10 cellular contexts compared by ENCODE assay signal in the genomic region with DNA sequence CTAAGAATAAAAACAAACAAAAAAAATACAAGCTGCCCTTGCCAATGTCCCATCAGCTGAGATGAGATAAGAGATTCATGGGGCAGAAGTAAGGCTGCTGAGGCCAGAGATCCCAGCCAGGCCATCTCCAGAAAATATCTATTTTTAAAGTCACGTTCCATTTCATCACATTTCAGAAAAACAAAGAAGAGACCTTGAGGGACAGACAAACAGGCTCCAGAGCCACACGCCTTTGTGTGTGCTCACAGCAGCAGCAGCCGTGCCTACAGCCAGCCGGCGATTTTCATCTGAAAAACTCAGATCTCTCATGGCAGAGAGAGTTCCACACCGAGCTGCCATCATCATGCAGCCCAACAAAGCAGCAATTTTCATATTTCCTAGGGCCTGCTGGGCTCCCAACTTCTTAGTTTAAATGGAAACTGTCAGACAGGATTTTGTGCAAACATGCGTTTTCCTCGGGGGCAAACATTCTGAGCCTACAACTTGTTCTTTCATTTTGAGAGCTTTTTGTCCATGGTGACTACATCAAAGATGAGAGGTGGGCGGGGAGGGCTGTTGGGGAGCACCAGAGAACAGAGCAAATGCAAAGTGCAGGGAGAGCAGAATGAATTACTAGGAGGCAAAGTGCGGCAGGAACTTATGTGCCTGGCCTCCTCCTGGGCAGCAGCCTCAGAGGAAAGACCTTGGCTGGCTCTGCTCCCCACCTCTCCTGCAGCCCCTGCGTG. TPM values are rescaled to one million over a fixed set of nuclear protein-coding genes. Genes with fewer than 3 reads are reported as not detected.
DNase-seq lines count a peak whose midpoint lies in the region; TF ChIP-seq lines count a peak whose summit lies in the region.
"Had no signal": no experiment of that assay in that cellular context is flagged by ENCODE, and none has a peak within 500 bp of the region (broad histone marks: within the 10 kb centered on the region; RNA-seq: fewer than 3 reads in every experiment).

No MANE protein-coding gene starts in this region.

- peak; percentile 16 for TF ChIP-seq POLR2A in prostate gland (IDR thresholded peaks at IDR 0.05)

- no peaks in the 10 kb centered on the region for H3K27me3 Mint-ChIP-seq in Caco-2 (ENCODE audit: insufficient read depth, unreplicated experiment)

- intact Hi-C loops in Caco-2 (cut with micrococcal nuclease; ENCODE audit: unreplicated experiment), result loop anchor here (2.0 kb wide), 2 partner anchors 31 to 39 kb away; a partner anchor contains a TSS
- intact Hi-C loops in left ventricle myocardium inferior (cut with micrococcal nuclease), result no loop called here
- intact Hi-C loops in prostate gland (cut with DNase I), result no loop called here

- DNase-seq in Caco-2, result peak in 1 of 2 experiments; percentile 47
- DNase-seq in left ventricle myocardium inferior, result no peak
- no peak for DNase-seq in prostate gland (ENCODE audit: low spot score)
- no peak for DNase-seq in activated T-cell treated with anti-CD3 and anti-CD28 coated beads, Interleukin-2, amount 50 U/mL, for 48 hours
- no peak for DNase-seq in NCI-H1436 treated with DMSO at 0.1 percent for 48 hours (lab: John Stamatoyannopoulos, UW)
- DNase-seq in germinal center (ENCODE audit: low spot score), result no peak
- no peak for DNase-seq in activated naive CD4-positive, alpha-beta T cell treated with Interleukin-2 at 50 U/mL for 16 hours
- DNase-seq: central memory CD4-positive, alpha-beta T cell; DMS79 had no signal

- H3K27ac ChIP-seq in left ventricle myocardium inferior (replicated peaks) (peak overlapping the region; percentile 48), prostate gland (peak overlapping the region; percentile 92 to 93)

- H3K4me3 ChIP-seq in Caco-2 (ENCODE audit: low read depth, low read length) (peak overlapping the region; percentile 6; the same call in 1 of the 2 replicates), WI38 (ENCODE audit: low read depth, low read length) (peak overlapping the region; percentile 43), left ventricle myocardium inferior (peak overlapping the region; percentile 35), prostate gland (no peak overlapping the region)

- POLR2A ChIA-PET in Caco-2 (lab: Charles Lee), result no interaction called here

- 13% methylated on average over 11 of the region's 11 CpGs for WGBS in prostate gland

- peaks cover 30% of the 10 kb centered on the region for H3K36me3 Mint-ChIP-seq in Caco-2 (ENCODE audit: insufficient read depth, unreplicated experiment)

- H3K27ac Mint-ChIP-seq in Caco-2 (ENCODE audit: unreplicated experiment), result peak overlapping the region; percentile 86

- H3K36me3 ChIP-seq in Caco-2 (ENCODE audit: control insufficient read depth, insufficient read depth, low read length) (no peaks in the 10 kb centered on the region), left ventricle myocardium inferior (no peaks in the 10 kb centered on the region), prostate gland (no peaks in the 10 kb centered on the region)

- peak overlapping the region; percentile 47 for H3K4me3 Mint-ChIP-seq in Caco-2 (ENCODE audit: unreplicated experiment)

- BruUV-seq in Caco-2 (replicated peaks; lab: Mats Ljungman, UMichigan), result no TSS peak

- H3K9me3 ChIP-seq in Caco-2 (no peaks in the 10 kb centered on the region), left ventricle myocardium inferior (replicated peaks) (no peaks in the 10 kb centered on the region), prostate gland (no peaks in the 10 kb centered on the region)

- no peak for TF ChIP-seq CTCF in Caco-2 (IDR thresholded peaks at IDR 0.05; ENCODE audit: insufficient read depth in 1 of 2, low read depth in 1 of 2, low read length in 1 of 2, severe bottlenecking in 1 of 2, unreplicated experiment in 1 of 2)
- TF ChIP-seq CTCF in WI38 (IDR thresholded peaks at IDR 0.05; ENCODE audit: low read depth, low read length), result no peak
- no peak for TF ChIP-seq CTCF in left ventricle myocardium inferior (IDR thresholded peaks at IDR 0.05; ENCODE audit: borderline replicate concordance)
- TF ChIP-seq CTCF in prostate gland (IDR thresholded peaks at IDR 0.05), result peak in 1 of 4 experiments; percentile 2

- H3K4me1 ChIP-seq in Caco-2, result peaks cover 35% of the 10 kb centered on the region
- peaks cover 45% of the 10 kb centered on the region for H3K4me1 ChIP-seq in left ventricle myocardium inferior
- H3K4me1 ChIP-seq in prostate gland (replicated peaks), result peaks cover 47% of the 10 kb centered on the region

- no peaks in the 10 kb centered on the region for H3K27me3 ChIP-seq in Caco-2 (replicated peaks; ENCODE audit: control insufficient read depth, insufficient read depth, low read length)
- H3K27me3 ChIP-seq in left ventricle myocardium inferior (ENCODE audit: low read depth), result no peaks in the 10 kb centered on the region
- no peaks in the 10 kb centered on the region for H3K27me3 ChIP-seq in prostate gland (replicated peaks; ENCODE audit: insufficient read depth)

- H3K4me1 Mint-ChIP-seq in Caco-2 (ENCODE audit: low read depth, unreplicated experiment), result peaks cover 59% of the 10 kb centered on the region

- CTCF ChIA-PET in Caco-2 (lab: Charles Lee), result interaction anchor here (1.1 kb wide), 1 partner anchor 41 kb away, joined by 5 read pairs; no protein-coding TSS in a partner anchor

- no peaks in the 10 kb centered on the region for H3K9me3 Mint-ChIP-seq in Caco-2 (ENCODE audit: unreplicated experiment)

RNA-seq across cellular contexts. Expression of a gene that starts 38.8 kb away (rescaled TPM):
- total RNA-seq in Caco-2 (2022) (65.9 and 69.7 TPM in 2 replicates), left ventricle myocardium inferior (8.9 TPM), prostate gland (100 to 1,000 TPM in 1 of 2 donors, 10 to 100 TPM in 1; 72.3 to 134 TPM)

Comparison
In these comparisons a context has a peak if more than half of its experiments do, and no peak if none do; other contexts are left out.
1. H3K4me3 ChIP-seq: peak in Caco-2 (single experiment), WI38 (single experiment) and left ventricle myocardium inferior (single experiment); none in prostate gland (0 of 2).